Comparison of ENCODE assay signal across 1 cellular context in the genomic region with DNA sequence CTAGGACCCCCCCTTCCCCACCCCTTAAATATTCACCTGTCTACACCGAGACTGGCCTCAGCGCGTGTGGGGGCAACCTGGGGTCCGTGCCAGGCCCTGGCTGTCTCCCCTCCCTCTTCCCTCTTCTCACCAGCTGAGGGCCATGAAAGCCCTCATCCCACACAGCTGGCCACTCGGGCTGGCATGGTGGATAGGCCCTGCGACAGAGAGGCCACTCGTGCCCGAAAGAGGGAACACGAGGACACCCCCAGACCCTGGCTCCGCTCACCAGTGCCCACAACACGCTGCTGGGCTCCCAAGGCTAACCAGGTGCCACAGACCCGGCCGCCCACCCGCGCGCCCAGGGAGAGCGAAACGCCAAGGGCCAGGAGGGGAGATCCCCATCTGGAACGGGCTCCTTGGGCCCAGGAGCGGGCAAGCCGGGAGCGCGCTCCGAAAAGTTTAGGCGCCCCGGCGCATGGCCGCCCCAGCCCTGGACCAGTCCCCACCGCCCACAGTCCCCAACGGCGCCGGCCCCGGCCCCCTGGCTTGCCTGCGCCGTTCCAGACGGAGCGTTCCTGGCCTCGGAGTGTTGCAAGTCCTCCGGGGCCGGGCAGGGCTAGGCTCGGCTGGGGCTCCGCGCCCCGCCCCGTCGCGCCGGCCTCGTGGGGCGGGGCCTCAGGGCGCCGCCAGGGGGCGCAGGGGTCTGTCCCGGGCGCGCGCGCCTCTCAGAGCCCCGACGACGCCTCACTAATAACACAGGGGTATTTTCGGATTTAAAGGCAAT.
TF ChIP-seq lines count a peak whose summit lies in the region.

A gene with protein sequence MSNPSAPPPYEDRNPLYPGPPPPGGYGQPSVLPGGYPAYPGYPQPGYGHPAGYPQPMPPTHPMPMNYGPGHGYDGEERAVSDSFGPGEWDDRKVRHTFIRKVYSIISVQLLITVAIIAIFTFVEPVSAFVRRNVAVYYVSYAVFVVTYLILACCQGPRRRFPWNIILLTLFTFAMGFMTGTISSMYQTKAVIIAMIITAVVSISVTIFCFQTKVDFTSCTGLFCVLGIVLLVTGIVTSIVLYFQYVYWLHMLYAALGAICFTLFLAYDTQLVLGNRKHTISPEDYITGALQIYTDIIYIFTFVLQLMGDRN (minus strand): TSS at position 570 of the 766 bp plus-strand sequence. CDS start 10,362 bp downstream, outside the sequence.

TF ChIP-seq in HepG2, 621 proteins besides CTCF, POLR2A, EP300 and RAD21 (continued from another document and continues in another):
- TF ChIP-seq ZNF574 (CRISPR knock-in tag; IDR thresholded peaks at IDR 0.05) = peak; percentile 74
- no peak for TF ChIP-seq PHB2 (IDR thresholded peaks at IDR 0.05; ENCODE audit: partially characterized antibody)
- TF ChIP-seq KAT7 (CRISPR knock-in tag; IDR thresholded peaks at IDR 0.05; ENCODE audit: borderline replicate concordance) = no peak; the same call in 1 of the 2 replicates
- peak; percentile 89 for TF ChIP-seq MAX (IDR thresholded peaks at IDR 0.05)
- peak in 1 of 2 experiments; percentile 86; a peak in 2 of 4 replicates for TF ChIP-seq KLF16 (CRISPR knock-in tag; IDR thresholded peaks at IDR 0.05)
- TF ChIP-seq MATR3 (CRISPR knock-in tag; IDR thresholded peaks at IDR 0.05) = no peak
- 0 out of 2 replicates have a peak, but pooled peaks have one; percentile 64 for TF ChIP-seq BRD4 (CRISPR knock-in tag; IDR thresholded peaks at IDR 0.05)
- no peak for TF ChIP-seq ZNF850 (CRISPR knock-in tag; conservative IDR thresholded peaks at IDR 0.05)
- TF ChIP-seq NONO (IDR thresholded peaks at IDR 0.05) = no peak
- TF ChIP-seq NONO (CRISPR knock-in tag; conservative IDR thresholded peaks at IDR 0.05) = no peak; the same call in none of the 2 replicates
- no peak for TF ChIP-seq ZNF432 (CRISPR knock-in tag; IDR thresholded peaks at IDR 0.05; ENCODE audit: borderline replicate concordance)
- TF ChIP-seq ZBTB1 (CRISPR knock-in tag; IDR thresholded peaks at IDR 0.05; ENCODE audit: borderline replicate concordance) = no peak
- peak; percentile 70; the same call in 1 of the 2 replicates for TF ChIP-seq IKZF5 (CRISPR knock-in tag; IDR thresholded peaks at IDR 0.05)
- TF ChIP-seq TOPORS (CRISPR knock-in tag; IDR thresholded peaks at IDR 0.05) = no peak
- no peak for TF ChIP-seq GTF2F1 (IDR thresholded peaks at IDR 0.05; ENCODE audit: low read length)
- TF ChIP-seq ZNF281 (CRISPR knock-in tag; IDR thresholded peaks at IDR 0.05; ENCODE audit: borderline replicate concordance) = peak; percentile 35; the same call in 1 of the 2 replicates
- TF ChIP-seq REL (CRISPR knock-in tag; conservative IDR thresholded peaks at IDR 0.05) = no peak
- TF ChIP-seq TCF7 (IDR thresholded peaks at IDR 0.05; ENCODE audit: low read depth) = no peak
- TF ChIP-seq FOSL1 (CRISPR knock-in tag; IDR thresholded peaks at IDR 0.05; ENCODE audit: borderline replicate concordance) = no peak
- TF ChIP-seq MTA1 (CRISPR knock-in tag; IDR thresholded peaks at IDR 0.05; ENCODE audit: borderline replicate concordance) = peak; percentile 77; the same call in 1 of the 2 replicates
- no peak for TF ChIP-seq CHD2 (IDR thresholded peaks at IDR 0.05; ENCODE audit: low read depth, low read length)
- no peak for TF ChIP-seq ARID5B (CRISPR knock-in tag; IDR thresholded peaks at IDR 0.05)
- TF ChIP-seq SIN3B (IDR thresholded peaks at IDR 0.05; ENCODE audit: low read length) = 0 out of 2 replicates have a peak, but pooled peaks have one; percentile 29
- no peak for TF ChIP-seq TERF1 (CRISPR knock-in tag; IDR thresholded peaks at IDR 0.05)
- TF ChIP-seq, protein P1, sequence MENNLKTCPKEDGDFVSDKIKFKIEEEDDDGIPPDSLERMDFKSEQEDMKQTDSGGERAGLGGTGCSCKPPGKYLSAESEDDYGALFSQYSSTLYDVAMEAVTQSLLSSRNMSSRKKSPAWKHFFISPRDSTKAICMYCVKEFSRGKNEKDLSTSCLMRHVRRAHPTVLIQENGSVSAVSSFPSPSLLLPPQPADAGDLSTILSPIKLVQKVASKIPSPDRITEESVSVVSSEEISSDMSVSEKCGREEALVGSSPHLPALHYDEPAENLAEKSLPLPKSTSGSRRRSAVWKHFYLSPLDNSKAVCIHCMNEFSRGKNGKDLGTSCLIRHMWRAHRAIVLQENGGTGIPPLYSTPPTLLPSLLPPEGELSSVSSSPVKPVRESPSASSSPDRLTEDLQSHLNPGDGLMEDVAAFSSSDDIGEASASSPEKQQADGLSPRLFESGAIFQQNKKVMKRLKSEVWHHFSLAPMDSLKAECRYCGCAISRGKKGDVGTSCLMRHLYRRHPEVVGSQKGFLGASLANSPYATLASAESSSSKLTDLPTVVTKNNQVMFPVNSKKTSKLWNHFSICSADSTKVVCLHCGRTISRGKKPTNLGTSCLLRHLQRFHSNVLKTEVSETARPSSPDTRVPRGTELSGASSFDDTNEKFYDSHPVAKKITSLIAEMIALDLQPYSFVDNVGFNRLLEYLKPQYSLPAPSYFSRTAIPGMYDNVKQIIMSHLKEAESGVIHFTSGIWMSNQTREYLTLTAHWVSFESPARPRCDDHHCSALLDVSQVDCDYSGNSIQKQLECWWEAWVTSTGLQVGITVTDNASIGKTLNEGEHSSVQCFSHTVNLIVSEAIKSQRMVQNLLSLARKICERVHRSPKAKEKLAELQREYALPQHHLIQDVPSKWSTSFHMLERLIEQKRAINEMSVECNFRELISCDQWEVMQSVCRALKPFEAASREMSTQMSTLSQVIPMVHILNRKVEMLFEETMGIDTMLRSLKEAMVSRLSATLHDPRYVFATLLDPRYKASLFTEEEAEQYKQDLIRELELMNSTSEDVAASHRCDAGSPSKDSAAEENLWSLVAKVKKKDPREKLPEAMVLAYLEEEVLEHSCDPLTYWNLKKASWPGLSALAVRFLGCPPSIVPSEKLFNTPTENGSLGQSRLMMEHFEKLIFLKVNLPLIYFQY (CRISPR knock-in tag; IDR thresholded peaks at IDR 0.05; ENCODE audit: borderline replicate concordance) = peak; percentile 75
- TF ChIP-seq ZBTB46 (CRISPR knock-in tag; IDR thresholded peaks at IDR 0.05; ENCODE audit: borderline replicate concordance) = no peak
- no peak for TF ChIP-seq MLX (CRISPR knock-in tag; IDR thresholded peaks at IDR 0.05)
- TF ChIP-seq RBFOX2 (IDR thresholded peaks at IDR 0.05; ENCODE audit: low read depth, low read length) = peak; percentile 95
- no peak for TF ChIP-seq TP53 (CRISPR knock-in tag; conservative IDR thresholded peaks at IDR 0.05)
- TF ChIP-seq ZNF556 (CRISPR knock-in tag; IDR thresholded peaks at IDR 0.05; ENCODE audit: borderline replicate concordance) = no peak
- TF ChIP-seq IKZF4 (CRISPR knock-in tag; IDR thresholded peaks at IDR 0.05; ENCODE audit: borderline replicate concordance, low read depth, not compliant biosample characterization) = no peak
- peak; percentile 43; the same call in 1 of the 2 replicates for TF ChIP-seq HOXD1 (CRISPR knock-in tag; IDR thresholded peaks at IDR 0.05)
- TF ChIP-seq ZFYVE20 (CRISPR knock-in tag; IDR thresholded peaks at IDR 0.05; ENCODE audit: borderline replicate concordance, low read depth) = no peak
- peak; percentile 55; the same call in 1 of the 2 replicates for TF ChIP-seq IRX3 (CRISPR knock-in tag; IDR thresholded peaks at IDR 0.05; ENCODE audit: borderline replicate concordance, low read depth)
